Comparison of ENCODE assay signal across 1 cellular context in genomic region chr6:27478706-27479318, GRCh38.
A peak's percentile ranks its signal among the peaks of the same experiment; 100 is the strongest.
TF ChIP-seq lines count a peak whose summit lies in the region.

No MANE protein-coding gene starts in this region.

TF ChIP-seq in K562, 482 proteins besides CTCF, POLR2A, EP300 and RAD21 (continued from another document and continues in another):
- TF ChIP-seq HMGXB4 (CRISPR knock-in tag; IDR thresholded peaks at IDR 0.05) (peak; percentile 89; the same call in 1 of the 2 replicates), CBX3 (IDR thresholded peaks at IDR 0.05; ENCODE audit: borderline replicate concordance in 1 of 2, low read length in 2 of 2) (0 out of 3 replicates have a peak, but pooled peaks of 1 of the 2 experiments have one; percentile 55), HDAC8 (tag; IDR thresholded peaks at IDR 0.05) (no peak), HOMEZ (CRISPR knock-in tag; IDR thresholded peaks at IDR 0.05) (no peak), TAF15 (IDR thresholded peaks at IDR 0.05; ENCODE audit: low read depth, low read length) (no peak), RFX1 (IDR thresholded peaks at IDR 0.05) (no peak), IRF9 (tag; IDR thresholded peaks at IDR 0.05) (no peak), ZNF12 (CRISPR knock-in tag; IDR thresholded peaks at IDR 0.05) (no peak), MYC (IDR thresholded peaks at IDR 0.05; ENCODE audit: low read depth, low read length) (peak; percentile 72), MYC (CRISPR knock-in tag; IDR thresholded peaks at IDR 0.05; ENCODE audit: borderline replicate concordance, low read depth) (peak; percentile 28; the same call in 1 of the 2 replicates), FOXK2 (conservative IDR thresholded peaks at IDR 0.05 in 1 of 2, IDR thresholded peaks at IDR 0.05 in 1 of 2; ENCODE audit: low read depth in 2 of 2) (peak; percentile 32 to 80; a peak in 2 of 4 replicates), ARID1B (IDR thresholded peaks at IDR 0.05) (peak; percentile 21), ETS2 (tag; IDR thresholded peaks at IDR 0.05; ENCODE audit: borderline replicate concordance, poor library complexity, severe bottlenecking) (no peak), MGA (IDR thresholded peaks at IDR 0.05) (no peak), SAFB (IDR thresholded peaks at IDR 0.05; ENCODE audit: borderline replicate concordance, low read depth, low read length) (no peak), ZFP91 (CRISPR knock-in tag; IDR thresholded peaks at IDR 0.05) (no peak), RBM15 (IDR thresholded peaks at IDR 0.05; ENCODE audit: insufficient read depth, low read length) (no peak), SIN3A (IDR thresholded peaks at IDR 0.05; ENCODE audit: borderline replicate concordance in 2 of 2, control insufficient read depth in 1 of 2, low read depth in 2 of 2, low read length in 2 of 2) (peak in 1 of 2 experiments; percentile 59; a peak in 1 of 4 replicates), ZNF134 (CRISPR knock-in tag; conservative IDR thresholded peaks at IDR 0.05) (no peak; the same call in 1 of the 2 replicates), TRIM25 (IDR thresholded peaks at IDR 0.05; ENCODE audit: borderline replicate concordance) (no peak), PHTF2 (CRISPR knock-in tag; IDR thresholded peaks at IDR 0.05) (no peak), GTF2B (IDR thresholded peaks at IDR 0.05; ENCODE audit: extremely low read depth, insufficient read length) (no peak), ZFX (CRISPR knock-in tag; IDR thresholded peaks at IDR 0.05) (peak; percentile 46; the same call in 1 of the 2 replicates), ZNF398 (CRISPR knock-in tag; IDR thresholded peaks at IDR 0.05) (no peak), DLX4 (CRISPR knock-in tag; IDR thresholded peaks at IDR 0.05) (no peak), ZNF143 (CRISPR knock-in tag; IDR thresholded peaks at IDR 0.05) (no peak), EP400 (IDR thresholded peaks at IDR 0.05) (peak; percentile 59), DEAF1 (CRISPR knock-in tag; IDR thresholded peaks at IDR 0.05) (no peak)
